Comparison of ENCODE assay signal across 1 cellular context in the genomic region with DNA sequence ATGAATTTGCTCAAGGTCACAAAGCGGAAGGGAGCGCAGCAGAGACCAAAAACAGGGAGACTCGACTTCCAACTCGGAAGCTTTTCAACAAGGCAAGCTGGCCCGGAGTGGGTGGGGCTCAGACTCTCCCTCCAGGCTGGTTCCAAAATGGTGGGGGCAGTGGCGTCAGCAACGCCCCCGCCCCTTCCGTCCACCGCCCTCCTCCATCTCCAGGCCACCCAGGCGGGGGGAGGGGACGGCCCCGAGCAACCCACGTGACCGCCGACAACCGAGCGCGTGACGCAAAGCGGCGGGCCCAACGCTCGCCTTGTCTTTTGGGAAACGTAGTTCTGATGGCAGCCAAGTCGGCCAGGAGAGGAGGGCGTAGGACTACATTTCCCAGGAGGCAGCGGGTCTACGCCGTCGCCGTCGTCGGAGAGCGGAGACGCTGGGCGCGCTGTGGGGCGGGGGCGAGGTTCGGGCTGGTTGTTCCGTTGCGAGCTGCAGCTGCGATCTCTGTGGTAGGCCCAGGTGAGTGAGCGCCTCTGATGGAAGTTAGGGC.
A peak's percentile ranks its signal among the peaks of the same experiment; 100 is the strongest.
TF ChIP-seq lines count a peak whose summit lies in the region.

A gene with protein sequence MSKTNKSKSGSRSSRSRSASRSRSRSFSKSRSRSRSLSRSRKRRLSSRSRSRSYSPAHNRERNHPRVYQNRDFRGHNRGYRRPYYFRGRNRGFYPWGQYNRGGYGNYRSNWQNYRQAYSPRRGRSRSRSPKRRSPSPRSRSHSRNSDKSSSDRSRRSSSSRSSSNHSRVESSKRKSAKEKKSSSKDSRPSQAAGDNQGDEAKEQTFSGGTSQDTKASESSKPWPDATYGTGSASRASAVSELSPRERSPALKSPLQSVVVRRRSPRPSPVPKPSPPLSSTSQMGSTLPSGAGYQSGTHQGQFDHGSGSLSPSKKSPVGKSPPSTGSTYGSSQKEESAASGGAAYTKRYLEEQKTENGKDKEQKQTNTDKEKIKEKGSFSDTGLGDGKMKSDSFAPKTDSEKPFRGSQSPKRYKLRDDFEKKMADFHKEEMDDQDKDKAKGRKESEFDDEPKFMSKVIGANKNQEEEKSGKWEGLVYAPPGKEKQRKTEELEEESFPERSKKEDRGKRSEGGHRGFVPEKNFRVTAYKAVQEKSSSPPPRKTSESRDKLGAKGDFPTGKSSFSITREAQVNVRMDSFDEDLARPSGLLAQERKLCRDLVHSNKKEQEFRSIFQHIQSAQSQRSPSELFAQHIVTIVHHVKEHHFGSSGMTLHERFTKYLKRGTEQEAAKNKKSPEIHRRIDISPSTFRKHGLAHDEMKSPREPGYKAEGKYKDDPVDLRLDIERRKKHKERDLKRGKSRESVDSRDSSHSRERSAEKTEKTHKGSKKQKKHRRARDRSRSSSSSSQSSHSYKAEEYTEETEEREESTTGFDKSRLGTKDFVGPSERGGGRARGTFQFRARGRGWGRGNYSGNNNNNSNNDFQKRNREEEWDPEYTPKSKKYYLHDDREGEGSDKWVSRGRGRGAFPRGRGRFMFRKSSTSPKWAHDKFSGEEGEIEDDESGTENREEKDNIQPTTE (plus strand): TSS at position 448 of the 541 bp plus-strand sequence. CDS start 58,121 bp downstream, outside the sequence.

TF ChIP-seq in K562, 482 proteins besides CTCF, POLR2A, EP300 and RAD21 (continued from another document and continues in another):
- TF ChIP-seq, protein P1, sequence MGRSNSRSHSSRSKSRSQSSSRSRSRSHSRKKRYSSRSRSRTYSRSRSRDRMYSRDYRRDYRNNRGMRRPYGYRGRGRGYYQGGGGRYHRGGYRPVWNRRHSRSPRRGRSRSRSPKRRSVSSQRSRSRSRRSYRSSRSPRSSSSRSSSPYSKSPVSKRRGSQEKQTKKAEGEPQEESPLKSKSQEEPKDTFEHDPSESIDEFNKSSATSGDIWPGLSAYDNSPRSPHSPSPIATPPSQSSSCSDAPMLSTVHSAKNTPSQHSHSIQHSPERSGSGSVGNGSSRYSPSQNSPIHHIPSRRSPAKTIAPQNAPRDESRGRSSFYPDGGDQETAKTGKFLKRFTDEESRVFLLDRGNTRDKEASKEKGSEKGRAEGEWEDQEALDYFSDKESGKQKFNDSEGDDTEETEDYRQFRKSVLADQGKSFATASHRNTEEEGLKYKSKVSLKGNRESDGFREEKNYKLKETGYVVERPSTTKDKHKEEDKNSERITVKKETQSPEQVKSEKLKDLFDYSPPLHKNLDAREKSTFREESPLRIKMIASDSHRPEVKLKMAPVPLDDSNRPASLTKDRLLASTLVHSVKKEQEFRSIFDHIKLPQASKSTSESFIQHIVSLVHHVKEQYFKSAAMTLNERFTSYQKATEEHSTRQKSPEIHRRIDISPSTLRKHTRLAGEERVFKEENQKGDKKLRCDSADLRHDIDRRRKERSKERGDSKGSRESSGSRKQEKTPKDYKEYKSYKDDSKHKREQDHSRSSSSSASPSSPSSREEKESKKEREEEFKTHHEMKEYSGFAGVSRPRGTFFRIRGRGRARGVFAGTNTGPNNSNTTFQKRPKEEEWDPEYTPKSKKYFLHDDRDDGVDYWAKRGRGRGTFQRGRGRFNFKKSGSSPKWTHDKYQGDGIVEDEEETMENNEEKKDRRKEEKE (IDR thresholded peaks at IDR 0.05; ENCODE audit: borderline replicate concordance in 1 of 2, control insufficient read depth in 1 of 2, low read depth in 2 of 2, low read length in 1 of 2): peak in 1 of 2 experiments; percentile 27; a peak in 1 of 4 replicates
- TF ChIP-seq ZNF561 (CRISPR knock-in tag; conservative IDR thresholded peaks at IDR 0.05) (no peak), FOSL1 (tag; conservative IDR thresholded peaks at IDR 0.05) (peak; percentile 41), EP400 (IDR thresholded peaks at IDR 0.05) (no peak; the same call in 1 of the 2 replicates), RFX1 (IDR thresholded peaks at IDR 0.05) (peak; percentile 49; the same call in 1 of the 2 replicates), HLTF (IDR thresholded peaks at IDR 0.05) (no peak), MED1 (CRISPR knock-in tag; IDR thresholded peaks at IDR 0.05; ENCODE audit: borderline replicate concordance) (no peak), SIRT6 (IDR thresholded peaks at IDR 0.05; ENCODE audit: low read depth, low read length) (no peak), NFRKB (IDR thresholded peaks at IDR 0.05; ENCODE audit: low read depth) (no peak; the same call in 1 of the 2 replicates), TFAM (CRISPR knock-in tag; conservative IDR thresholded peaks at IDR 0.05) (no peak), ZNF354B (CRISPR knock-in tag; IDR thresholded peaks at IDR 0.05) (no peak), TEAD4 (IDR thresholded peaks at IDR 0.05; ENCODE audit: low read length) (no peak), TEAD4 (CRISPR knock-in tag; IDR thresholded peaks at IDR 0.05; ENCODE audit: borderline replicate concordance) (no peak), ZNF644 (tag; IDR thresholded peaks at IDR 0.05; ENCODE audit: low read depth) (peak; percentile 94), NFXL1 (CRISPR knock-in tag; IDR thresholded peaks at IDR 0.05) (no peak), ZNF551 (CRISPR knock-in tag; IDR thresholded peaks at IDR 0.05) (no peak), MTA2 (IDR thresholded peaks at IDR 0.05; ENCODE audit: low read depth) (no peak), CBX2 (IDR thresholded peaks at IDR 0.05; ENCODE audit: insufficient read depth, low read length, poor library complexity, severe bottlenecking) (no peak), PHF21A (IDR thresholded peaks at IDR 0.05; ENCODE audit: borderline replicate concordance, low read depth) (no peak), CREBBP (IDR thresholded peaks at IDR 0.05; ENCODE audit: low read depth, low read length) (no peak), ZBTB17 (CRISPR knock-in tag; IDR thresholded peaks at IDR 0.05) (peak; percentile 68; the same call in 1 of the 2 replicates), MCM3 (IDR thresholded peaks at IDR 0.05) (no peak), CBX5 (IDR thresholded peaks at IDR 0.05; ENCODE audit: borderline replicate concordance, low read depth) (no peak), ZKSCAN8 (CRISPR knock-in tag; IDR thresholded peaks at IDR 0.05) (no peak; the same call in 1 of the 2 replicates), KLF6 (CRISPR knock-in tag; IDR thresholded peaks at IDR 0.05; ENCODE audit: borderline replicate concordance) (peak; percentile 10; the same call in 1 of the 2 replicates), ETV6 (IDR thresholded peaks at IDR 0.05; ENCODE audit: borderline replicate concordance in 1 of 2, low read depth in 2 of 2, low read length in 1 of 2) (no peak), ETV6 (CRISPR knock-in tag; IDR thresholded peaks at IDR 0.05; ENCODE audit: borderline replicate concordance) (no peak), JUN (IDR thresholded peaks at IDR 0.05; ENCODE audit: borderline replicate concordance, low read depth, low read length) (peak; percentile 32), JUN (CRISPR knock-in tag; IDR thresholded peaks at IDR 0.05; ENCODE audit: borderline replicate concordance) (peak; percentile 87; the same call in 1 of the 2 replicates), HDAC1 (IDR thresholded peaks at IDR 0.05) (no peak), SAFB (IDR thresholded peaks at IDR 0.05; ENCODE audit: borderline replicate concordance, low read depth, low read length) (no peak), ILF3 (IDR thresholded peaks at IDR 0.05; ENCODE audit: borderline replicate concordance) (no peak), BRCA1 (IDR thresholded peaks at IDR 0.05) (no peak), BRCA1 (CRISPR knock-in tag; IDR thresholded peaks at IDR 0.05) (no peak)
- TF ChIP-seq, protein P2, sequence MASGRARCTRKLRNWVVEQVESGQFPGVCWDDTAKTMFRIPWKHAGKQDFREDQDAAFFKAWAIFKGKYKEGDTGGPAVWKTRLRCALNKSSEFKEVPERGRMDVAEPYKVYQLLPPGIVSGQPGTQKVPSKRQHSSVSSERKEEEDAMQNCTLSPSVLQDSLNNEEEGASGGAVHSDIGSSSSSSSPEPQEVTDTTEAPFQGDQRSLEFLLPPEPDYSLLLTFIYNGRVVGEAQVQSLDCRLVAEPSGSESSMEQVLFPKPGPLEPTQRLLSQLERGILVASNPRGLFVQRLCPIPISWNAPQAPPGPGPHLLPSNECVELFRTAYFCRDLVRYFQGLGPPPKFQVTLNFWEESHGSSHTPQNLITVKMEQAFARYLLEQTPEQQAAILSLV (tag; IDR thresholded peaks at IDR 0.05): no peak
- TF ChIP-seq, protein P3, sequence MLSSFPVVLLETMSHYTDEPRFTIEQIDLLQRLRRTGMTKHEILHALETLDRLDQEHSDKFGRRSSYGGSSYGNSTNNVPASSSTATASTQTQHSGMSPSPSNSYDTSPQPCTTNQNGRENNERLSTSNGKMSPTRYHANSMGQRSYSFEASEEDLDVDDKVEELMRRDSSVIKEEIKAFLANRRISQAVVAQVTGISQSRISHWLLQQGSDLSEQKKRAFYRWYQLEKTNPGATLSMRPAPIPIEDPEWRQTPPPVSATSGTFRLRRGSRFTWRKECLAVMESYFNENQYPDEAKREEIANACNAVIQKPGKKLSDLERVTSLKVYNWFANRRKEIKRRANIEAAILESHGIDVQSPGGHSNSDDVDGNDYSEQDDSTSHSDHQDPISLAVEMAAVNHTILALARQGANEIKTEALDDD (IDR thresholded peaks at IDR 0.05): no peak; the same call in 1 of the 2 replicates
- TF ChIP-seq, protein P4, sequence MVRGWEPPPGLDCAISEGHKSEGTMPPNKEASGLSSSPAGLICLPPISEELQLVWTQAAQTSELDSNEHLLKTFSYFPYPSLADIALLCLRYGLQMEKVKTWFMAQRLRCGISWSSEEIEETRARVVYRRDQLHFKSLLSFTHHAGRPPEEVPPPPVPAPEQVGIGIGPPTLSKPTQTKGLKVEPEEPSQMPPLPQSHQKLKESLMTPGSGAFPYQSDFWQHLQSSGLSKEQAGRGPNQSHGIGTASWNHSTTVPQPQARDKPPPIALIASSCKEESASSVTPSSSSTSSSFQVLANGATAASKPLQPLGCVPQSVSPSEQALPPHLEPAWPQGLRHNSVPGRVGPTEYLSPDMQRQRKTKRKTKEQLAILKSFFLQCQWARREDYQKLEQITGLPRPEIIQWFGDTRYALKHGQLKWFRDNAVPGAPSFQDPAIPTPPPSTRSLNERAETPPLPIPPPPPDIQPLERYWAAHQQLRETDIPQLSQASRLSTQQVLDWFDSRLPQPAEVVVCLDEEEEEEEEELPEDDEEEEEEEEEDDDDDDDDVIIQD (CRISPR knock-in tag; IDR thresholded peaks at IDR 0.05): no peak
- TF ChIP-seq, protein P5, sequence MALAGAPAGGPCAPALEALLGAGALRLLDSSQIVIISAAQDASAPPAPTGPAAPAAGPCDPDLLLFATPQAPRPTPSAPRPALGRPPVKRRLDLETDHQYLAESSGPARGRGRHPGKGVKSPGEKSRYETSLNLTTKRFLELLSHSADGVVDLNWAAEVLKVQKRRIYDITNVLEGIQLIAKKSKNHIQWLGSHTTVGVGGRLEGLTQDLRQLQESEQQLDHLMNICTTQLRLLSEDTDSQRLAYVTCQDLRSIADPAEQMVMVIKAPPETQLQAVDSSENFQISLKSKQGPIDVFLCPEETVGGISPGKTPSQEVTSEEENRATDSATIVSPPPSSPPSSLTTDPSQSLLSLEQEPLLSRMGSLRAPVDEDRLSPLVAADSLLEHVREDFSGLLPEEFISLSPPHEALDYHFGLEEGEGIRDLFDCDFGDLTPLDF (CRISPR knock-in tag; IDR thresholded peaks at IDR 0.05): no peak
- TF ChIP-seq, protein P6, sequence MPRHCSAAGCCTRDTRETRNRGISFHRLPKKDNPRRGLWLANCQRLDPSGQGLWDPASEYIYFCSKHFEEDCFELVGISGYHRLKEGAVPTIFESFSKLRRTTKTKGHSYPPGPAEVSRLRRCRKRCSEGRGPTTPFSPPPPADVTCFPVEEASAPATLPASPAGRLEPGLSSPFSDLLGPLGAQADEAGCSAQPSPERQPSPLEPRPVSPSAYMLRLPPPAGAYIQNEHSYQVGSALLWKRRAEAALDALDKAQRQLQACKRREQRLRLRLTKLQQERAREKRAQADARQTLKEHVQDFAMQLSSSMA (CRISPR knock-in tag; IDR thresholded peaks at IDR 0.05): no peak
- TF ChIP-seq, protein P7, sequence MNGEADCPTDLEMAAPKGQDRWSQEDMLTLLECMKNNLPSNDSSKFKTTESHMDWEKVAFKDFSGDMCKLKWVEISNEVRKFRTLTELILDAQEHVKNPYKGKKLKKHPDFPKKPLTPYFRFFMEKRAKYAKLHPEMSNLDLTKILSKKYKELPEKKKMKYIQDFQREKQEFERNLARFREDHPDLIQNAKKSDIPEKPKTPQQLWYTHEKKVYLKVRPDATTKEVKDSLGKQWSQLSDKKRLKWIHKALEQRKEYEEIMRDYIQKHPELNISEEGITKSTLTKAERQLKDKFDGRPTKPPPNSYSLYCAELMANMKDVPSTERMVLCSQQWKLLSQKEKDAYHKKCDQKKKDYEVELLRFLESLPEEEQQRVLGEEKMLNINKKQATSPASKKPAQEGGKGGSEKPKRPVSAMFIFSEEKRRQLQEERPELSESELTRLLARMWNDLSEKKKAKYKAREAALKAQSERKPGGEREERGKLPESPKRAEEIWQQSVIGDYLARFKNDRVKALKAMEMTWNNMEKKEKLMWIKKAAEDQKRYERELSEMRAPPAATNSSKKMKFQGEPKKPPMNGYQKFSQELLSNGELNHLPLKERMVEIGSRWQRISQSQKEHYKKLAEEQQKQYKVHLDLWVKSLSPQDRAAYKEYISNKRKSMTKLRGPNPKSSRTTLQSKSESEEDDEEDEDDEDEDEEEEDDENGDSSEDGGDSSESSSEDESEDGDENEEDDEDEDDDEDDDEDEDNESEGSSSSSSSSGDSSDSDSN (IDR thresholded peaks at IDR 0.05; ENCODE audit: borderline replicate concordance in 1 of 2, low read depth in 2 of 2, low read length in 2 of 2): 0 out of 4 replicates have a peak, but pooled peaks of 1 of the 2 experiments have one; percentile 17
- TF ChIP-seq, protein P8, sequence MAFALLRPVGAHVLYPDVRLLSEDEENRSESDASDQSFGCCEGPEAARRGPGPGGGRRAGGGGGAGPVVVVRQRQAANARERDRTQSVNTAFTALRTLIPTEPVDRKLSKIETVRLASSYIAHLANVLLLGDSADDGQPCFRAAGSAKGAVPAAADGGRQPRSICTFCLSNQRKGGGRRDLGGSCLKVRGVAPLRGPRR (CRISPR knock-in tag; IDR thresholded peaks at IDR 0.05): no peak
- TF ChIP-seq, protein P9, sequence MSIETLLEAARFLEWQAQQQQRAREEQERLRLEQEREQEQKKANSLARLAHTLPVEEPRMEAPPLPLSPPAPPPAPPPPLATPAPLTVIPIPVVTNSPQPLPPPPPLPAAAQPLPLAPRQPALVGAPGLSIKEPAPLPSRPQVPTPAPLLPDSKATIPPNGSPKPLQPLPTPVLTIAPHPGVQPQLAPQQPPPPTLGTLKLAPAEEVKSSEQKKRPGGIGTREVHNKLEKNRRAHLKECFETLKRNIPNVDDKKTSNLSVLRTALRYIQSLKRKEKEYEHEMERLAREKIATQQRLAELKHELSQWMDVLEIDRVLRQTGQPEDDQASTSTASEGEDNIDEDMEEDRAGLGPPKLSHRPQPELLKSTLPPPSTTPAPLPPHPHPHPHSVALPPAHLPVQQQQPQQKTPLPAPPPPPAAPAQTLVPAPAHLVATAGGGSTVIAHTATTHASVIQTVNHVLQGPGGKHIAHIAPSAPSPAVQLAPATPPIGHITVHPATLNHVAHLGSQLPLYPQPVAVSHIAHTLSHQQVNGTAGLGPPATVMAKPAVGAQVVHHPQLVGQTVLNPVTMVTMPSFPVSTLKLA (conservative IDR thresholded peaks at IDR 0.05): peak; percentile 93 to 96
